ENCODE assay signal across 25 cellular contexts in genomic region chr11:119713361-119714040, GRCh38. TPM values are rescaled to one million over a fixed set of nuclear protein-coding genes. Genes with fewer than 3 reads are reported as not detected.
DNase-seq lines count a peak whose midpoint lies in the region; ATAC-seq and TF ChIP-seq lines count a peak whose summit lies in the region.
"Had no signal": no experiment of that assay in that cellular context is flagged by ENCODE, and none has a peak within 500 bp of the region (broad histone marks: within the 10 kb centered on the region; RNA-seq: fewer than 3 reads in every experiment).

No MANE protein-coding gene starts in this region.

- H3K36me3 Mint-ChIP-seq in MCF 10A (ENCODE audit: insufficient read depth, unreplicated experiment) = no peaks in the 10 kb centered on the region
- peaks cover 5% of the 10 kb centered on the region for H3K36me3 Mint-ChIP-seq in endodermal cell (ENCODE audit: low read depth)
- H3K36me3 Mint-ChIP-seq: natural killer cell had no signal

- POLR2A ChIA-PET in MCF 10A (lab: Yijun Ruan, JAX) = interaction anchor here (0.9 kb wide), 1 partner anchor 17 kb away, joined by 5 read pairs; no protein-coding TSS in a partner anchor

- H3K9me3 ChIP-seq in mammary epithelial cell (replicated peaks; ENCODE audit: insufficient read depth, low read length) = no peaks in the 10 kb centered on the region
- no peaks in the 10 kb centered on the region for H3K9me3 ChIP-seq in endodermal cell (ENCODE audit: control insufficient read depth, low read length)
- no peaks in the 10 kb centered on the region for H3K9me3 ChIP-seq in mucosa of descending colon
- H3K9me3 ChIP-seq: sigmoid colon, tibial nerve had no signal

- H3K27ac Mint-ChIP-seq in MCF 10A (ENCODE audit: low read depth, unreplicated experiment) = peak overlapping the region; percentile 71
- H3K27ac Mint-ChIP-seq in endodermal cell = no peak overlapping the region
- H3K27ac Mint-ChIP-seq: activated CD4-positive, alpha-beta T cell treated with anti-CD3 and anti-CD28 coated beads, Interleukin-2, amount 10 ng/mL, durations not matched to agents 7 days and 5 days; activated T-helper 1 cell treated with anti-CD3 and anti-CD28 coated beads, Interleukin-12 subunit alpha, Interleukin-12 subunit beta, Interleukin-2, Interleukin-4 antibody, amounts not matched to agents 30 ng/mL and 10 ng/mL and 1 ng/mL, durations not matched to agents 14 hours and 24 hours and 36 hours; dendritic cell treated with granulocyte-macrophage colony-stimulating factor and Interleukin-4, amounts not matched to agents 40 ng/mL and 50 ng/mL, for 4 days; natural killer cell; stimulated activated naive CD8-positive, alpha-beta T cell treated with anti-CD3 and anti-CD28 coated beads, Interleukin-15, Interleukin-2, amounts not matched to agents 100 ng/mL and 50 ng/mL, for 24 hours had no signal

- H2AFZ ChIP-seq in mammary epithelial cell (ENCODE audit: low read depth, low read length) = no peak overlapping the region

- H3K36me3 ChIP-seq in mammary epithelial cell (ENCODE audit: insufficient read depth, low read length) (peaks cover 7% of the 10 kb centered on the region), endodermal cell (ENCODE audit: control insufficient read depth, insufficient read depth, low read length) (no peaks in the 10 kb centered on the region), mucosa of descending colon (ENCODE audit: low read depth) (no peaks in the 10 kb centered on the region)
- H3K36me3 ChIP-seq: cardiac muscle cell, sigmoid colon, tibial nerve had no signal

- H3K9me3 Mint-ChIP-seq in MCF 10A (ENCODE audit: unreplicated experiment) (no peaks in the 10 kb centered on the region), endodermal cell (no peaks in the 10 kb centered on the region)
- H3K9me3 Mint-ChIP-seq: activated CD4-positive, alpha-beta T cell treated with anti-CD3 and anti-CD28 coated beads, Interleukin-2, amount 10 ng/mL, durations not matched to agents 7 days and 5 days; activated T-helper 1 cell treated with anti-CD3 and anti-CD28 coated beads, Interleukin-12 subunit alpha, Interleukin-12 subunit beta, Interleukin-2, Interleukin-4 antibody, amounts not matched to agents 30 ng/mL and 10 ng/mL and 1 ng/mL, durations not matched to agents 14 hours and 24 hours and 36 hours; dendritic cell treated with granulocyte-macrophage colony-stimulating factor and Interleukin-4, amounts not matched to agents 40 ng/mL and 50 ng/mL, for 4 days; natural killer cell; stimulated activated naive CD8-positive, alpha-beta T cell treated with anti-CD3 and anti-CD28 coated beads, Interleukin-15, Interleukin-2, amounts not matched to agents 100 ng/mL and 50 ng/mL, for 24 hours had no signal

- intact Hi-C loops in MCF 10A (cut with micrococcal nuclease) (no loop called here), mammary epithelial cell (cut with micrococcal nuclease) (no loop called here), mucosa of descending colon (cut with DNase I, micrococcal nuclease) (no loop called here)

- H3K4me2 ChIP-seq in mammary epithelial cell (ENCODE audit: insufficient read depth, low read depth, low read length) = no peak overlapping the region

- DNase-seq in MCF 10A (ENCODE audit: unreplicated experiment) = no peak
- DNase-seq in mammary epithelial cell = no peak
- DNase-seq in endodermal cell = no peak
- peak in 1 of 3 donors; percentile 20 for DNase-seq in mucosa of descending colon
- DNase-seq in DMS53 (lab: John Stamatoyannopoulos, UW) = no peak
- DNase-seq in NCI-H446 treated with DMSO at 0.1 percent for 48 hours (lab: John Stamatoyannopoulos, UW) = no peak
- no peak for DNase-seq in cerebellar nuclear complex (lab: John Stamatoyannopoulos, UW)
- DNase-seq: activated CD4-positive, alpha-beta T cell treated with anti-CD3 and anti-CD28 coated beads, Interleukin-2, amount 10 ng/mL, durations not matched to agents 7 days and 5 days; activated naive CD4-positive, alpha-beta T cell treated with anti-CD3 and anti-CD28 coated beads, Interleukin-2, amount 50 U/mL, for 16 hours; amygdala; COR-L47; DMS79 treated with DMSO at 0.1 percent for 48 hours; midbrain; natural killer cell; NCI-H1105; NCI-H1930; sigmoid colon; stimulated activated CD4-positive, alpha-beta T cell treated with anti-CD3 and anti-CD28 coated beads, Interleukin-15, amount 100 ng/mL, for 24 hours; T-helper 9 cell had no signal

- no peak overlapping the region for H3K4me3 ChIP-seq in mammary epithelial cell (replicated peaks in 1 of 3; ENCODE audit: insufficient read depth in 1 of 3, low read depth in 2 of 3, low read length in 3 of 3)
- H3K4me3 ChIP-seq in endodermal cell (ENCODE audit: low read length) = peak overlapping the region; percentile 49
- no peak overlapping the region for H3K4me3 ChIP-seq in mucosa of descending colon
- H3K4me3 ChIP-seq: cardiac muscle cell, sigmoid colon, tibial nerve had no signal

- WGBS in mammary epithelial cell (ENCODE audit: low coverage, missing lambda C conversion rate) = 83% methylated on average over 5 of the region's 9 CpGs
- 55 to 80% methylated on average over 1 to 9 of the region's 9 CpGs for WGBS in endodermal cell (ENCODE audit: insufficient coverage in 1 of 2, insufficient read length in 1 of 2), 2 experiments

- no peak overlapping the region for H3K27ac ChIP-seq in mammary epithelial cell (ENCODE audit: insufficient read depth, low read depth, low read length)
- H3K27ac ChIP-seq in endodermal cell (ENCODE audit: low read depth, low read length) = no peak overlapping the region
- H3K27ac ChIP-seq: cardiac muscle cell, sigmoid colon, tibial nerve had no signal

- H3K79me2 ChIP-seq in mammary epithelial cell (ENCODE audit: insufficient read depth, low read length) = peaks cover 96% of the 10 kb centered on the region

- H3K27me3 ChIP-seq in mammary epithelial cell (ENCODE audit: insufficient read depth, low read length) = no peaks in the 10 kb centered on the region
- peaks cover 50% of the 10 kb centered on the region for H3K27me3 ChIP-seq in endodermal cell (ENCODE audit: control insufficient read depth, insufficient read depth, low read length, poor library complexity, severe bottlenecking)
- H3K27me3 ChIP-seq: cardiac muscle cell, sigmoid colon, tibial nerve had no signal

- BruUV-seq in MCF 10A (replicated peaks; lab: Mats Ljungman, UMichigan) = no TSS peak
- no TSS peak for BruUV-seq in mammary epithelial cell (replicated peaks; lab: Mats Ljungman, UMichigan)

- no peaks in the 10 kb centered on the region for H4K20me1 ChIP-seq in mammary epithelial cell (ENCODE audit: insufficient read depth, low read length)

- H3K4me1 ChIP-seq in mammary epithelial cell (ENCODE audit: insufficient read depth, low read length) = peaks cover 33% of the 10 kb centered on the region
- peaks cover 24% of the 10 kb centered on the region for H3K4me1 ChIP-seq in endodermal cell (ENCODE audit: control insufficient read depth, insufficient read depth, low read length)
- H3K4me1 ChIP-seq in mucosa of descending colon (ENCODE audit: low read depth) = peaks cover 3% of the 10 kb centered on the region
- H3K4me1 ChIP-seq: sigmoid colon had no signal

- H3K27me3 Mint-ChIP-seq in MCF 10A (ENCODE audit: insufficient read depth, unreplicated experiment) (no peaks in the 10 kb centered on the region), endodermal cell (ENCODE audit: insufficient read depth) (peaks cover 33% of the 10 kb centered on the region)
- H3K27me3 Mint-ChIP-seq: dendritic cell treated with granulocyte-macrophage colony-stimulating factor and Interleukin-4, amounts not matched to agents 40 ng/mL and 50 ng/mL, for 4 days had no signal

- no peak overlapping the region for H3K4me3 Mint-ChIP-seq in MCF 10A (ENCODE audit: unreplicated experiment)
- H3K4me3 Mint-ChIP-seq in endodermal cell = peak overlapping the region; percentile 40
- H3K4me3 Mint-ChIP-seq: activated CD4-positive, alpha-beta T cell treated with anti-CD3 and anti-CD28 coated beads, Interleukin-2, amount 10 ng/mL, durations not matched to agents 7 days and 5 days; activated T-helper 1 cell treated with anti-CD3 and anti-CD28 coated beads, Interleukin-12 subunit alpha, Interleukin-12 subunit beta, Interleukin-2, Interleukin-4 antibody, amounts not matched to agents 30 ng/mL and 10 ng/mL and 1 ng/mL, durations not matched to agents 14 hours and 24 hours and 36 hours; dendritic cell treated with granulocyte-macrophage colony-stimulating factor and Interleukin-4, amounts not matched to agents 40 ng/mL and 50 ng/mL, for 4 days; natural killer cell; stimulated activated naive CD8-positive, alpha-beta T cell treated with anti-CD3 and anti-CD28 coated beads, Interleukin-15, Interleukin-2, amounts not matched to agents 100 ng/mL and 50 ng/mL, for 24 hours had no signal

- H3K9ac ChIP-seq in mammary epithelial cell (ENCODE audit: insufficient read depth, low read length) (no peak overlapping the region), endodermal cell (ENCODE audit: extremely low read depth, low read length, poor library complexity, severe bottlenecking) (no peak overlapping the region)

- TF ChIP-seq CTCF in MCF 10A (IDR thresholded peaks at IDR 0.05; ENCODE audit: unreplicated experiment) = no peak
- TF ChIP-seq CTCF in mammary epithelial cell (conservative IDR thresholded peaks at IDR 0.05 in 1 of 2, IDR thresholded peaks at IDR 0.05 in 1 of 2; ENCODE audit: extremely low read depth in 1 of 2, insufficient read depth in 1 of 2, low read depth in 1 of 2, low read length in 2 of 2) = no peak
- no peak for TF ChIP-seq CTCF in endodermal cell (conservative IDR thresholded peaks at IDR 0.05)
- TF ChIP-seq CTCF in mucosa of descending colon (IDR thresholded peaks at IDR 0.05) = no peak

- ATAC-seq in mucosa of descending colon (peak; percentile 47), GM19351 (IDR thresholded peaks at IDR 0.05; ENCODE audit: unreplicated experiment) (no peak)
- ATAC-seq: natural killer cell had no signal

- in situ Hi-C loops in mammary epithelial cell (cut with MboI; ENCODE audit: low sequenced_read_pairs in 2 of 2) = no loop called here

- CTCF ChIA-PET in MCF 10A (lab: Yijun Ruan, JAX) = interaction anchor here (0.6 to 1.0 kb wide), 4 partner anchors 11 to 36 kb away, joined by 3 to 4 read pairs (median 4); no protein-coding TSS in a partner anchor
- CTCF ChIA-PET in mammary epithelial cell (lab: Charles Lee; ENCODE audit: low non-redundant PET) = no interaction called here

- dilution Hi-C loops in mammary epithelial cell (cut with HindIII; ENCODE audit: low sequenced_read_pairs) = loop anchor here (10.0 to 25.0 kb wide), 3 partner anchors 49 to 601 kb away; partner anchors contain the start of genes C2CD2L, DPAGT1 and HINFP

- H3K4me1 Mint-ChIP-seq in MCF 10A (ENCODE audit: insufficient read depth, unreplicated experiment) (peaks cover 20% of the 10 kb centered on the region), endodermal cell (peaks cover 82% of the 10 kb centered on the region)
- H3K4me1 Mint-ChIP-seq: activated CD4-positive, alpha-beta T cell treated with anti-CD3 and anti-CD28 coated beads, Interleukin-2, amount 10 ng/mL, durations not matched to agents 7 days and 5 days had no signal

RNA-seq across cellular contexts. Expression of gene NECTIN1, which starts 15.5 kb away (rescaled TPM):
- total RNA-seq in MCF 10A (2022) = 59.2 and 78.6 TPM in 2 replicates
- 100 to 1,000 TPM in 1 of 2 donors, 10 to 100 TPM in 1; 60.8 to 162 TPM for total RNA-seq in mammary epithelial cell
- polyA plus RNA-seq in mammary epithelial cell = 103 TPM
- polyA minus RNA-seq in mammary epithelial cell = 278 TPM
- 10 to 100 TPM; 29.3 to 45.3 TPM for total RNA-seq in endodermal cell
- 40.7 TPM for polyA plus RNA-seq in endodermal cell (2013, experiment 1 of 2)
- 31.7 TPM for polyA plus RNA-seq in endodermal cell (2013, experiment 2 of 2)
- 10 to 100 TPM; 19.6 to 48.9 (median 45.1) TPM for total RNA-seq in mucosa of descending colon
